ENCODE assay signal across 1 cellular context in the genomic region with DNA sequence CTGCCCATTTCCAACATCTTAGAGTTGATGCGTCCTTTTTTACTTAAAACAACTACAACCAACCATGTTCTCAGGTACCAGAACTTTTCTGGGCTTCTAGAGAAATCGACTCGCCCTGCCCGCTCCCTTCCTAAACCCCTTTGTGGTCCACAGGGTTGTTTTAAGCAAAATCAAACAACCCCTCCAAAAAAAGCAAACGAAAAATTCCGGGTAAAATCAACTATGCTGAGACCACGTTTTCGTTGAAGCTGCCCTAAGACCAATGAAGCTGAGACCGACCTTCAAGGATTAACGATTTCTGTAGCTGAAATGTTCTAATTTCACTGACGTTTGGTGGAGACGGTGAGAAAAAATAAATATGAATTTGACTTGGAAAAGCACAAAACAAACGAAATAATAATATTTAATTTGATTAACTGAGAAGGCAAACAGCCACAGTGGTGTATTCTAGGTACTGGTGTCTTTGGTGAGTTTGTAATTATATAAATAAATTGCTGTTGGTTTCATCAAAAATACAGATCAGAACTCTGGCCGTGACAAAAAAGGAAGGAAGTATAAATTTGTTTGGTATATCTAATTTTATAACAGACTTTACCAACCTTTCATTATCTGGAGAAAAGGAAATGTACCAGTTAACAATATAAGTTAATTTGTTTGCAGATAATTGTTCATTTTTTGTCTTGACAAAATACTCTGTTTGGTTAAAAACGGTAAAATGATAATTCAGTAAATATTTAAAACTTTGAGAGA.
TF ChIP-seq lines count a peak whose summit lies in the region.

No MANE protein-coding gene starts in this region.

TF ChIP-seq in K562, 482 proteins besides CTCF, POLR2A, EP300 and RAD21 (continued from another document and continues in another):
- TF ChIP-seq CUX1 (CRISPR knock-in tag; IDR thresholded peaks at IDR 0.05) (no peak; the same call in 1 of the 2 replicates), RB1 (IDR thresholded peaks at IDR 0.05; ENCODE audit: low read depth) (no peak), SOX6 (IDR thresholded peaks at IDR 0.05) (0 out of 2 replicates have a peak, but pooled peaks have one; percentile 2), HOXB6 (CRISPR knock-in tag; IDR thresholded peaks at IDR 0.05; ENCODE audit: borderline replicate concordance) (no peak), ZNF780A (CRISPR knock-in tag; IDR thresholded peaks at IDR 0.05) (no peak), CLOCK (CRISPR knock-in tag; IDR thresholded peaks at IDR 0.05; ENCODE audit: borderline replicate concordance) (no peak), NFRKB (IDR thresholded peaks at IDR 0.05; ENCODE audit: low read depth) (peak; percentile 82), CBFA2T3 (IDR thresholded peaks at IDR 0.05) (no peak), BCLAF1 (IDR thresholded peaks at IDR 0.05; ENCODE audit: borderline replicate concordance in 1 of 2, control insufficient read depth in 1 of 2, low read depth in 2 of 2, low read length in 1 of 2) (no peak), RCOR1 (IDR thresholded peaks at IDR 0.05; ENCODE audit: borderline replicate concordance in 1 of 2, low read depth in 2 of 2, low read length in 2 of 2) (no peak), LEF1 (IDR thresholded peaks at IDR 0.05) (0 out of 2 replicates have a peak, but pooled peaks have one; percentile 18), SNRNP70 (optimal IDR thresholded peaks at IDR 0.05; ENCODE audit: low read depth, low read length) (no peak), CBX8 (IDR thresholded peaks at IDR 0.05; ENCODE audit: borderline replicate concordance, extremely low read depth, low read depth, low read length, poor library complexity, severe bottlenecking) (no peak), TCF15 (CRISPR knock-in tag; IDR thresholded peaks at IDR 0.05) (no peak), ESRRA (IDR thresholded peaks at IDR 0.05; ENCODE audit: borderline replicate concordance, low read depth) (no peak), ARID1B (IDR thresholded peaks at IDR 0.05) (no peak), ILK (tag; IDR thresholded peaks at IDR 0.05; ENCODE audit: borderline replicate concordance, low read depth) (no peak), FOXM1 (IDR thresholded peaks at IDR 0.05; ENCODE audit: low read depth) (no peak), FOXM1 (CRISPR knock-in tag; IDR thresholded peaks at IDR 0.05; ENCODE audit: low read depth) (no peak), CHCHD3 (CRISPR knock-in tag; IDR thresholded peaks at IDR 0.05) (no peak), TEAD1 (CRISPR knock-in tag; IDR thresholded peaks at IDR 0.05) (0 out of 4 replicates have a peak, but pooled peaks of 1 of the 2 experiments have one; percentile 33), SIX5 (IDR thresholded peaks at IDR 0.05; ENCODE audit: borderline replicate concordance in 1 of 2, insufficient read depth in 1 of 2, low read depth in 1 of 2, low read length in 2 of 2) (no peak), ARNT (IDR thresholded peaks at IDR 0.05) (peak in 1 of 2 experiments; percentile 71; a peak in 1 of 4 replicates), SRF (CRISPR knock-in tag; IDR thresholded peaks at IDR 0.05) (no peak), ZNF639 (CRISPR knock-in tag; conservative IDR thresholded peaks at IDR 0.05 in 1 of 2, IDR thresholded peaks at IDR 0.05 in 1 of 2) (no peak), TAF1 (IDR thresholded peaks at IDR 0.05; ENCODE audit: control insufficient read depth, extremely low read depth, insufficient read depth, low read length, severe bottlenecking) (no peak), ZNF224 (CRISPR knock-in tag; IDR thresholded peaks at IDR 0.05) (no peak), SMARCA4 (IDR thresholded peaks at IDR 0.05) (peak; percentile 67)
- TF ChIP-seq, protein P1, sequence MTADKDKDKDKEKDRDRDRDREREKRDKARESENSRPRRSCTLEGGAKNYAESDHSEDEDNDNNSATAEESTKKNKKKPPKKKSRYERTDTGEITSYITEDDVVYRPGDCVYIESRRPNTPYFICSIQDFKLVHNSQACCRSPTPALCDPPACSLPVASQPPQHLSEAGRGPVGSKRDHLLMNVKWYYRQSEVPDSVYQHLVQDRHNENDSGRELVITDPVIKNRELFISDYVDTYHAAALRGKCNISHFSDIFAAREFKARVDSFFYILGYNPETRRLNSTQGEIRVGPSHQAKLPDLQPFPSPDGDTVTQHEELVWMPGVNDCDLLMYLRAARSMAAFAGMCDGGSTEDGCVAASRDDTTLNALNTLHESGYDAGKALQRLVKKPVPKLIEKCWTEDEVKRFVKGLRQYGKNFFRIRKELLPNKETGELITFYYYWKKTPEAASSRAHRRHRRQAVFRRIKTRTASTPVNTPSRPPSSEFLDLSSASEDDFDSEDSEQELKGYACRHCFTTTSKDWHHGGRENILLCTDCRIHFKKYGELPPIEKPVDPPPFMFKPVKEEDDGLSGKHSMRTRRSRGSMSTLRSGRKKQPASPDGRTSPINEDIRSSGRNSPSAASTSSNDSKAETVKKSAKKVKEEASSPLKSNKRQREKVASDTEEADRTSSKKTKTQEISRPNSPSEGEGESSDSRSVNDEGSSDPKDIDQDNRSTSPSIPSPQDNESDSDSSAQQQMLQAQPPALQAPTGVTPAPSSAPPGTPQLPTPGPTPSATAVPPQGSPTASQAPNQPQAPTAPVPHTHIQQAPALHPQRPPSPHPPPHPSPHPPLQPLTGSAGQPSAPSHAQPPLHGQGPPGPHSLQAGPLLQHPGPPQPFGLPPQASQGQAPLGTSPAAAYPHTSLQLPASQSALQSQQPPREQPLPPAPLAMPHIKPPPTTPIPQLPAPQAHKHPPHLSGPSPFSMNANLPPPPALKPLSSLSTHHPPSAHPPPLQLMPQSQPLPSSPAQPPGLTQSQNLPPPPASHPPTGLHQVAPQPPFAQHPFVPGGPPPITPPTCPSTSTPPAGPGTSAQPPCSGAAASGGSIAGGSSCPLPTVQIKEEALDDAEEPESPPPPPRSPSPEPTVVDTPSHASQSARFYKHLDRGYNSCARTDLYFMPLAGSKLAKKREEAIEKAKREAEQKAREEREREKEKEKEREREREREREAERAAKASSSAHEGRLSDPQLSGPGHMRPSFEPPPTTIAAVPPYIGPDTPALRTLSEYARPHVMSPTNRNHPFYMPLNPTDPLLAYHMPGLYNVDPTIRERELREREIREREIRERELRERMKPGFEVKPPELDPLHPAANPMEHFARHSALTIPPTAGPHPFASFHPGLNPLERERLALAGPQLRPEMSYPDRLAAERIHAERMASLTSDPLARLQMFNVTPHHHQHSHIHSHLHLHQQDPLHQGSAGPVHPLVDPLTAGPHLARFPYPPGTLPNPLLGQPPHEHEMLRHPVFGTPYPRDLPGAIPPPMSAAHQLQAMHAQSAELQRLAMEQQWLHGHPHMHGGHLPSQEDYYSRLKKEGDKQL (CRISPR knock-in tag; IDR thresholded peaks at IDR 0.05; ENCODE audit: borderline replicate concordance): no peak
- TF ChIP-seq, protein P2, sequence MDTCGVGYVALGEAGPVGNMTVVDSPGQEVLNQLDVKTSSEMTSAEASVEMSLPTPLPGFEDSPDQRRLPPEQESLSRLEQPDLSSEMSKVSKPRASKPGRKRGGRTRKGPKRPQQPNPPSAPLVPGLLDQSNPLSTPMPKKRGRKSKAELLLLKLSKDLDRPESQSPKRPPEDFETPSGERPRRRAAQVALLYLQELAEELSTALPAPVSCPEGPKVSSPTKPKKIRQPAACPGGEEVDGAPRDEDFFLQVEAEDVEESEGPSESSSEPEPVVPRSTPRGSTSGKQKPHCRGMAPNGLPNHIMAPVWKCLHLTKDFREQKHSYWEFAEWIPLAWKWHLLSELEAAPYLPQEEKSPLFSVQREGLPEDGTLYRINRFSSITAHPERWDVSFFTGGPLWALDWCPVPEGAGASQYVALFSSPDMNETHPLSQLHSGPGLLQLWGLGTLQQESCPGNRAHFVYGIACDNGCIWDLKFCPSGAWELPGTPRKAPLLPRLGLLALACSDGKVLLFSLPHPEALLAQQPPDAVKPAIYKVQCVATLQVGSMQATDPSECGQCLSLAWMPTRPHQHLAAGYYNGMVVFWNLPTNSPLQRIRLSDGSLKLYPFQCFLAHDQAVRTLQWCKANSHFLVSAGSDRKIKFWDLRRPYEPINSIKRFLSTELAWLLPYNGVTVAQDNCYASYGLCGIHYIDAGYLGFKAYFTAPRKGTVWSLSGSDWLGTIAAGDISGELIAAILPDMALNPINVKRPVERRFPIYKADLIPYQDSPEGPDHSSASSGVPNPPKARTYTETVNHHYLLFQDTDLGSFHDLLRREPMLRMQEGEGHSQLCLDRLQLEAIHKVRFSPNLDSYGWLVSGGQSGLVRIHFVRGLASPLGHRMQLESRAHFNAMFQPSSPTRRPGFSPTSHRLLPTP (IDR thresholded peaks at IDR 0.05; ENCODE audit: borderline replicate concordance, extremely low read depth, insufficient read length): no peak
